In the genomic region with DNA sequence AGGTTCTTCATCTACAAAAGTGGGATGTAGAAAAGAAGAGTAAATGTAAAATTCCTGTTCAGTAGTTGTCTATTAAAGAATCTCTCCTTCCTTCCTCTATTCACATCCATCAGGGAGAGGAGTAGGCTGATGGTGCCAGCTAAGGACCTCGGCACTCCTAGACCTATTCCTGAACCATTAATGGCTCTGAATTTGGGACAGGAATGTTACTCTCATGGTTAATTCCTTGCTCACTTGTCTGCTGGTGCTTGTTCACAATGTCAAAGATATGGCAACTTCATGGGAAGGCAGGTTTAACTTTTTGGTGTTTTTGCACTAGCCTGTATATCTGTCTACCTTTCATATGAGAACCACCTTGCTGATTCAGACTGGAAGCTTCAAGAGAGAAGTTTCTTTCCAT, we compare ENCODE assay signal across 23 cellular contexts.
DNase-seq lines count a peak whose midpoint lies in the region; ATAC-seq and TF ChIP-seq lines count a peak whose summit lies in the region.
"Had no signal": no experiment of that assay in that cellular context is flagged by ENCODE, and none has a peak within 500 bp of the region (broad histone marks: within the 10 kb centered on the region; RNA-seq: fewer than 3 reads in every experiment).

No MANE protein-coding gene starts in this region.

- no peaks in the 10 kb centered on the region for H3K27me3 Mint-ChIP-seq in activated naive CD8-positive, alpha-beta T cell treated with anti-CD3 and anti-CD28 coated beads, Interleukin-2, amount 50 U/mL, for 24 hours
- no peaks in the 10 kb centered on the region for H3K27me3 Mint-ChIP-seq in activated naive CD8-positive, alpha-beta T cell treated with anti-CD3 and anti-CD28 coated beads for 36 hours
- H3K27me3 Mint-ChIP-seq in IgD-negative memory B cell: peaks cover 3% of the 10 kb centered on the region
- H3K27me3 Mint-ChIP-seq in endodermal cell (ENCODE audit: insufficient read depth): no peaks in the 10 kb centered on the region
- H3K27me3 Mint-ChIP-seq in activated T-helper 17 cell treated with anti-CD3 and anti-CD28 coated beads, Interleukin-2, amount 50 U/mL, for 72 hours: no peaks in the 10 kb centered on the region
- H3K27me3 Mint-ChIP-seq: CD8-positive, alpha-beta memory T cell had no signal

- H3K27me3 ChIP-seq in endodermal cell (ENCODE audit: control insufficient read depth, insufficient read depth, low read length, poor library complexity, severe bottlenecking): no peaks in the 10 kb centered on the region
- H3K27me3 ChIP-seq: MG63 had no signal

- H3K9me3 ChIP-seq in endodermal cell (ENCODE audit: control insufficient read depth, low read length): no peaks in the 10 kb centered on the region
- H3K9me3 ChIP-seq: BLaER1 treated with 17β-estradiol and CSF1 and Interleukin-3, amounts not matched to agents 10 nM and 100 nM; MG63 had no signal

- no peak for DNase-seq in activated naive CD8-positive, alpha-beta T cell treated with anti-CD3 and anti-CD28 coated beads, Interleukin-2, amount 50 U/mL, for 24 hours
- no peak for DNase-seq in activated naive CD8-positive, alpha-beta T cell treated with anti-CD3 and anti-CD28 coated beads for 36 hours
- DNase-seq in endodermal cell (no peak), NCI-H2227 (lab: John Stamatoyannopoulos, UW; ENCODE audit: unreplicated experiment) (no peak)
- DNase-seq in NK-92 treated with Interleukin-12 subunit alpha and Interleukin-12 subunit beta, amount 100 ng/mL, for 24 hours (lab: John Stamatoyannopoulos, UW): no peak
- DNase-seq: CD8-positive, alpha-beta memory T cell; DND-41; GOT3; Karpas-422; MG63; NCI-H1092 treated with DMSO at 0.1 percent for 48 hours; NCI-H146; NCI-H2029 treated with DMSO at 0.1 percent for 48 hours; NCI-H2171; NCI-H446 treated with DMSO at 0.1 percent for 48 hours; NCI-H69; OCI-M1; Right ventricle myocardium superior had no signal

- H3K9me3 Mint-ChIP-seq in activated naive CD8-positive, alpha-beta T cell treated with anti-CD3 and anti-CD28 coated beads, Interleukin-2, amount 50 U/mL, for 24 hours: no peaks in the 10 kb centered on the region
- H3K9me3 Mint-ChIP-seq in activated naive CD8-positive, alpha-beta T cell treated with anti-CD3 and anti-CD28 coated beads for 36 hours: no peaks in the 10 kb centered on the region
- H3K9me3 Mint-ChIP-seq in IgD-negative memory B cell: no peaks in the 10 kb centered on the region
- H3K9me3 Mint-ChIP-seq in endodermal cell: no peaks in the 10 kb centered on the region
- no peaks in the 10 kb centered on the region for H3K9me3 Mint-ChIP-seq in activated T-helper 17 cell treated with anti-CD3 and anti-CD28 coated beads, Interleukin-2, amount 50 U/mL, for 72 hours
- H3K9me3 Mint-ChIP-seq: CD8-positive, alpha-beta memory T cell had no signal

- H3K27ac ChIP-seq in endodermal cell (ENCODE audit: low read depth, low read length): no peak overlapping the region
- H3K27ac ChIP-seq: BLaER1 treated with 17β-estradiol and CSF1 and Interleukin-3, amounts not matched to agents 10 nM and 100 nM; HL-60 had no signal

- no peak for TF ChIP-seq CTCF in endodermal cell (conservative IDR thresholded peaks at IDR 0.05)

- no peaks in the 10 kb centered on the region for H3K36me3 Mint-ChIP-seq in activated naive CD8-positive, alpha-beta T cell treated with anti-CD3 and anti-CD28 coated beads, Interleukin-2, amount 50 U/mL, for 24 hours (ENCODE audit: low read depth)
- no peaks in the 10 kb centered on the region for H3K36me3 Mint-ChIP-seq in activated naive CD8-positive, alpha-beta T cell treated with anti-CD3 and anti-CD28 coated beads for 36 hours
- H3K36me3 Mint-ChIP-seq in IgD-negative memory B cell (no peaks in the 10 kb centered on the region), endodermal cell (ENCODE audit: low read depth) (no peaks in the 10 kb centered on the region)
- no peaks in the 10 kb centered on the region for H3K36me3 Mint-ChIP-seq in activated T-helper 17 cell treated with anti-CD3 and anti-CD28 coated beads, Interleukin-2, amount 50 U/mL, for 72 hours (ENCODE audit: low read depth)
- H3K36me3 Mint-ChIP-seq: CD8-positive, alpha-beta memory T cell had no signal

- no peak overlapping the region for H3K4me3 ChIP-seq in endodermal cell (ENCODE audit: low read length)
- H3K4me3 ChIP-seq: BLaER1 treated with 17β-estradiol and CSF1 and Interleukin-3, amounts not matched to agents 10 nM and 100 nM; MG63 had no signal

- H3K4me1 ChIP-seq in endodermal cell (ENCODE audit: control insufficient read depth, insufficient read depth, low read length): peaks cover 51% of the 10 kb centered on the region

- no peaks in the 10 kb centered on the region for H3K36me3 ChIP-seq in endodermal cell (ENCODE audit: control insufficient read depth, insufficient read depth, low read length)
- H3K36me3 ChIP-seq: BLaER1 treated with 17β-estradiol and CSF1 and Interleukin-3, amounts not matched to agents 10 nM and 100 nM; MG63 had no signal

- H3K4me1 Mint-ChIP-seq in activated naive CD8-positive, alpha-beta T cell treated with anti-CD3 and anti-CD28 coated beads, Interleukin-2, amount 50 U/mL, for 24 hours: peaks cover 31% of the 10 kb centered on the region
- no peaks in the 10 kb centered on the region for H3K4me1 Mint-ChIP-seq in activated naive CD8-positive, alpha-beta T cell treated with anti-CD3 and anti-CD28 coated beads for 36 hours
- H3K4me1 Mint-ChIP-seq in IgD-negative memory B cell (peaks cover 34 to 53% (median 46%) of the 10 kb centered on the region in 3 donors), endodermal cell (peaks cover 72% of the 10 kb centered on the region)
- H3K4me1 Mint-ChIP-seq in activated T-helper 17 cell treated with anti-CD3 and anti-CD28 coated beads, Interleukin-2, amount 50 U/mL, for 72 hours: no peaks in the 10 kb centered on the region
- H3K4me1 Mint-ChIP-seq: CD8-positive, alpha-beta memory T cell had no signal

- WGBS in endodermal cell (ENCODE audit: insufficient coverage in 1 of 2, insufficient read length in 1 of 2), 2 experiments: 93% methylated on average over 1 of the region's 1 CpG; no CpG with 5 or more reads in 1 of the 2 experiments

- no peak overlapping the region for H3K9ac ChIP-seq in endodermal cell (ENCODE audit: extremely low read depth, low read length, poor library complexity, severe bottlenecking)
- H3K9ac ChIP-seq: BLaER1 treated with 17β-estradiol and CSF1 and Interleukin-3, amounts not matched to agents 10 nM and 100 nM had no signal

- H3K4me3 Mint-ChIP-seq in activated naive CD8-positive, alpha-beta T cell treated with anti-CD3 and anti-CD28 coated beads, Interleukin-2, amount 50 U/mL, for 24 hours: no peak overlapping the region
- no peak overlapping the region for H3K4me3 Mint-ChIP-seq in activated naive CD8-positive, alpha-beta T cell treated with anti-CD3 and anti-CD28 coated beads for 36 hours
- H3K4me3 Mint-ChIP-seq in IgD-negative memory B cell (peak overlapping the region in 2 of 4 donors; percentile 16 to 51), endodermal cell (no peak overlapping the region)
- no peak overlapping the region for H3K4me3 Mint-ChIP-seq in activated T-helper 17 cell treated with anti-CD3 and anti-CD28 coated beads, Interleukin-2, amount 50 U/mL, for 72 hours
- H3K4me3 Mint-ChIP-seq: CD8-positive, alpha-beta memory T cell had no signal

- no peak for ATAC-seq in activated naive CD8-positive, alpha-beta T cell treated with anti-CD3 and anti-CD28 coated beads, Interleukin-2, amount 50 U/mL, for 24 hours
- no peak for ATAC-seq in activated T-helper 17 cell treated with anti-CD3 and anti-CD28 coated beads, Interleukin-2, amount 50 U/mL, for 72 hours (replicated peaks)
- ATAC-seq: HCT116 had no signal

- H3K27ac Mint-ChIP-seq in activated naive CD8-positive, alpha-beta T cell treated with anti-CD3 and anti-CD28 coated beads, Interleukin-2, amount 50 U/mL, for 24 hours: peak overlapping the region; percentile 86
- H3K27ac Mint-ChIP-seq in activated naive CD8-positive, alpha-beta T cell treated with anti-CD3 and anti-CD28 coated beads for 36 hours: no peak overlapping the region
- H3K27ac Mint-ChIP-seq in IgD-negative memory B cell (peak overlapping the region; percentile 97 to 99 (median 97)), endodermal cell (peak overlapping the region; percentile 17)
- H3K27ac Mint-ChIP-seq in activated T-helper 17 cell treated with anti-CD3 and anti-CD28 coated beads, Interleukin-2, amount 50 U/mL, for 72 hours: no peak overlapping the region

Comparison
In these comparisons a context has a peak if more than half of its experiments do, and no peak if none do; other contexts are left out.
1. H3K27ac Mint-ChIP-seq: peak in activated naive CD8-positive, alpha-beta T cell treated with anti-CD3 and anti-CD28 coated beads, Interleukin-2, amount 50 U/mL, for 24 hours (single experiment), IgD-negative memory B cell (3 of 3) and endodermal cell (single experiment); none in activated naive CD8-positive, alpha-beta T cell treated with anti-CD3 and anti-CD28 coated beads for 36 hours (single experiment) and activated T-helper 17 cell treated with anti-CD3 and anti-CD28 coated beads, Interleukin-2, amount 50 U/mL, for 72 hours (single experiment).